10 cellular contexts compared by ENCODE assay signal in the genomic region with DNA sequence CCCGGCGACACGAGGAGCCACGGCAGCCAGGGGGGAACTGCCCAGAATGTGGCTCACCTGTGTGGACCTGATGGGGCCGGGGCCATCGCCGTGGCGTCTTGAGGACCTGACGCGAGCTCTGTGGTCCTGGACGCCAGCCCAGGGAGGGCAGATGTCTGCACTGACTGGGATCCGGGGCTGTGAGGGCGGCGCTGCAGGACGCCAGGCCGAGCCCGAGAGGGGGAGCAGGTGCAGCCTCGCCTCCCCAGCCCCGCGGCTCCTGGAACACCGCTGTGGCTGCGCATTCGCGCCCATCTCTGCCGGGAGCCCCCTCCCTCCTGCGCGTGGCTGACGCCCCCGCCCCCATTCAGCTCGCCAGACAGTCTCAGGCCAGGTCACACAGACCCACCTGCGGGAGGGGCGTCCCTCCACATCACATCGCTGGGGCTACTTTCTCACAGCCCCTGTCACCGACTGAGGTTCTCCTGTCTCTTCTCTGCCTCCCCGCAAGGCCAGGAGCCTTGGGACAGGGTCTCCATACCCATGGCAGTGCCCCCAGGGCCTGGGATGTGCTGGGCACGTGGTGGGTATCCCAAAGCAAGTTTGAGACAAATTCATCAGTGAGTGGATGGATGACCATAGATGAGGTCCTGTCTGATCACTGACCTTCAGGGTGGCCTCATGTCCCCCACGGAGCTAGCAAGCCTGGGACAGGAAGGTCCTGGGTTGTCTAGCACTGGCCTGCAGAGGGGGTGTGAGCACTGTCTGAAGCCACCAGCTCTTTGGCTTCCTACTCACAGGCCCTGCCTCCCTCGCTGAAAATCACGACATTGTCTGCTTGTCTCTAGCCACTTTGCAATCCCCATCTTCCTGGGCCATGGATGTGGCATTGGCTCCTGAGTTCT. TPM values are rescaled to one million over a fixed set of nuclear protein-coding genes. Genes with fewer than 3 reads are reported as not detected.
DNase-seq lines count a peak whose midpoint lies in the region; ATAC-seq and TF ChIP-seq lines count a peak whose summit lies in the region.
"Had no signal": no experiment of that assay in that cellular context is flagged by ENCODE, and none has a peak within 500 bp of the region (broad histone marks: within the 10 kb centered on the region; RNA-seq: fewer than 3 reads in every experiment).

No MANE protein-coding gene starts in this region.

- intact Hi-C loops in Right ventricle myocardium superior (cut with DNase I) (no loop called here), left ventricle myocardium inferior (cut with micrococcal nuclease) (no loop called here), PC-9 (cut with micrococcal nuclease; ENCODE audit: unreplicated experiment) (no loop called here)

- H3K4me2 ChIP-seq in PC-9, result no peak overlapping the region

- BruUV-seq in PC-9 (replicated peaks; lab: Mats Ljungman, UMichigan), result no TSS peak

- H3F3A ChIP-seq in PC-9 (ENCODE audit: insufficient read depth, low read depth), result no peaks in the 10 kb centered on the region

- no peaks in the 10 kb centered on the region for H3K4me1 ChIP-seq in left ventricle myocardium inferior
- no peaks in the 10 kb centered on the region for H3K4me1 ChIP-seq in PC-9 (replicated peaks; ENCODE audit: insufficient read depth)

- no peak overlapping the region for H3K4me3 ChIP-seq in left ventricle myocardium inferior
- no peak overlapping the region for H3K4me3 ChIP-seq in PC-9

- ATAC-seq in Right ventricle myocardium superior (ENCODE audit: poor library complexity), result peak; percentile 71
- ATAC-seq in HG03520 (IDR thresholded peaks at IDR 0.05; ENCODE audit: unreplicated experiment), result no peak

- CTCF ChIA-PET in PC-9 (lab: Charles Lee), result no interaction called here

- TF ChIP-seq CTCF in left ventricle myocardium inferior (IDR thresholded peaks at IDR 0.05; ENCODE audit: borderline replicate concordance), result no peak
- TF ChIP-seq CTCF in PC-9 (conservative IDR thresholded peaks at IDR 0.05), result no peak

- no peaks in the 10 kb centered on the region for H4K20me1 ChIP-seq in PC-9 (ENCODE audit: insufficient read depth)

- H3K36me3 ChIP-seq in left ventricle myocardium inferior (no peaks in the 10 kb centered on the region), PC-9 (ENCODE audit: low read depth) (no peaks in the 10 kb centered on the region)

- H3K9me3 ChIP-seq in left ventricle myocardium inferior (replicated peaks) (peaks cover 15% of the 10 kb centered on the region), PC-9 (ENCODE audit: insufficient read depth, low read depth) (no peaks in the 10 kb centered on the region)

- POLR2A ChIA-PET in PC-9 (lab: Charles Lee; ENCODE audit: unreplicated experiment), result no interaction called here

- DNase-seq in Right ventricle myocardium superior (no peak), left ventricle myocardium inferior (no peak), RPMI8226 (peak; percentile 51), inferior parietal cortex (ENCODE audit: extremely low spot score) (peak; percentile 62), PC-9 (no peak), dermis blood vessel endothelial cell (no peak), HK-2 (ENCODE audit: unreplicated experiment) (no peak)

- H3K9me2 ChIP-seq in PC-9 (ENCODE audit: insufficient read depth), result no peaks in the 10 kb centered on the region

- H2AFZ ChIP-seq in PC-9, result no peak overlapping the region

- H3K27me3 ChIP-seq in left ventricle myocardium inferior (ENCODE audit: low read depth) (peaks cover 27% of the 10 kb centered on the region), PC-9 (ENCODE audit: insufficient read depth, low read depth) (peaks cover 41% of the 10 kb centered on the region)

- no peaks in the 10 kb centered on the region for H3K79me2 ChIP-seq in PC-9 (ENCODE audit: low read depth)

- H3K27ac ChIP-seq in left ventricle myocardium inferior (replicated peaks), result no peak overlapping the region
- no peak overlapping the region for H3K27ac ChIP-seq in PC-9
- H3K27ac ChIP-seq: C4-2B had no signal

RNA-seq across cellular contexts. Expression of gene RASGEF1C, which starts 47.3 kb away (rescaled TPM):
- total RNA-seq in Right ventricle myocardium superior (0.59 TPM), left ventricle myocardium inferior (0.27 TPM), PC-9 (2021) (not detected in 2 replicates), dermis blood vessel endothelial cell (not detected in 2 replicates)
- total RNA-seq: glomerular endothelial cell had no signal

Comparison
In these comparisons a context has a peak if more than half of its experiments do, and no peak if none do; other contexts are left out.
1. DNase-seq: peak in RPMI8226 (single experiment) and inferior parietal cortex (single experiment); none in Right ventricle myocardium superior (single experiment), left ventricle myocardium inferior (single experiment), PC-9 (0 of 2), dermis blood vessel endothelial cell (single experiment) and HK-2 (single experiment).